Comparison of ENCODE assay signal across 8 cellular contexts in genomic region chr6:169868458-169868857, GRCh38.
DNase-seq lines count a peak whose midpoint lies in the region; ATAC-seq and TF ChIP-seq lines count a peak whose summit lies in the region.

No MANE protein-coding gene starts in this region.

- H3K27ac ChIP-seq in left ventricle myocardium inferior (replicated peaks), result peak overlapping the region; percentile 55

- peaks cover 3% of the 10 kb centered on the region for H3K4me1 ChIP-seq in left ventricle myocardium inferior

- peak; percentile 52 for ATAC-seq in GM21825 (IDR thresholded peaks at IDR 0.05; ENCODE audit: unreplicated experiment)
- no peak for ATAC-seq in GM21381 (IDR thresholded peaks at IDR 0.05; ENCODE audit: unreplicated experiment)
- ATAC-seq in HG03342 (IDR thresholded peaks at IDR 0.05; ENCODE audit: unreplicated experiment), result no peak

- no peaks in the 10 kb centered on the region for H3K27me3 ChIP-seq in left ventricle myocardium inferior (ENCODE audit: low read depth)

- peak; percentile 20 to 26 for DNase-seq in activated CD4-positive, alpha-beta T cell treated with anti-CD3 and anti-CD28 coated beads, Interleukin-2, amount 50 U/mL, for 4 hours
- DNase-seq in left ventricle myocardium inferior (peak; percentile 55), AG08395 (ENCODE audit: low spot score) (no peak), NOMO-1 (lab: John Stamatoyannopoulos, UW; ENCODE audit: unreplicated experiment in 2 of 2) (no peak)
- DNase-seq in stimulated activated CD8-positive, alpha-beta memory T cell treated with anti-CD3 and anti-CD28 coated beads, Interleukin-4, amount 100 ng/mL, for 24 hours (ENCODE audit: low read depth), result peak; percentile 51

- peaks cover 7% of the 10 kb centered on the region for H3K9me3 ChIP-seq in left ventricle myocardium inferior (replicated peaks)

- no peak overlapping the region for H3K4me3 ChIP-seq in left ventricle myocardium inferior

- intact Hi-C loops in left ventricle myocardium inferior (cut with micrococcal nuclease), result no loop called here

- no peaks in the 10 kb centered on the region for H3K36me3 ChIP-seq in left ventricle myocardium inferior

- no peak for TF ChIP-seq CTCF in left ventricle myocardium inferior (IDR thresholded peaks at IDR 0.05; ENCODE audit: borderline replicate concordance)

Comparison
In these comparisons a context has a peak if more than half of its experiments do, and no peak if none do; other contexts are left out.
1. DNase-seq: peak in activated CD4-positive, alpha-beta T cell treated with anti-CD3 and anti-CD28 coated beads, Interleukin-2, amount 50 U/mL, for 4 hours (2 of 2), left ventricle myocardium inferior (single experiment) and stimulated activated CD8-positive, alpha-beta memory T cell treated with anti-CD3 and anti-CD28 coated beads, Interleukin-4, amount 100 ng/mL, for 24 hours (single experiment); none in AG08395 (single experiment) and NOMO-1 (0 of 2).